Comparison of ENCODE assay signal across 14 cellular contexts in genomic region chr6:26175033-26175427, GRCh38.
DNase-seq lines count a peak whose midpoint lies in the region; TF ChIP-seq lines count a peak whose summit lies in the region.
"Had no signal": no experiment of that assay in that cellular context is flagged by ENCODE, and none has a peak within 500 bp of the region (broad histone marks: within the 10 kb centered on the region; RNA-seq: fewer than 3 reads in every experiment).

No MANE protein-coding gene starts in this region.

- H3K4me1 ChIP-seq in Karpas-422 (ENCODE audit: low read length): peaks cover 35% of the 10 kb centered on the region
- H3K4me1 ChIP-seq: uterus had no signal

- H3K4me3 ChIP-seq in Karpas-422 (ENCODE audit: low read length): no peak overlapping the region
- H3K4me3 ChIP-seq: lower lobe of right lung, stomach, uterus had no signal

- H3K9me3 ChIP-seq in Karpas-422 (ENCODE audit: low read length): no peaks in the 10 kb centered on the region
- H3K9me3 ChIP-seq: lower lobe of right lung, stomach, uterus had no signal

- H3K4me2 ChIP-seq in Karpas-422 (ENCODE audit: low read depth, low read length, poor library complexity, severe bottlenecking): peak overlapping the region; percentile 84

- no peaks in the 10 kb centered on the region for H4K20me1 ChIP-seq in Karpas-422 (ENCODE audit: insufficient read depth, low read depth, low read length)

- H3K4me3 Mint-ChIP-seq in activated CD4-positive, alpha-beta T cell treated with anti-CD3 and anti-CD28 coated beads, Interleukin-2, amount 10 ng/mL, durations not matched to agents 7 days and 5 days: peak overlapping the region; percentile 54
- H3K4me3 Mint-ChIP-seq in activated naive CD8-positive, alpha-beta T cell treated with anti-CD3 and anti-CD28 coated beads for 36 hours: no peak overlapping the region
- H3K4me3 Mint-ChIP-seq in neural crest cell: peak overlapping the region; percentile 65

- no peaks in the 10 kb centered on the region for H3K9me3 Mint-ChIP-seq in activated CD4-positive, alpha-beta T cell treated with anti-CD3 and anti-CD28 coated beads, Interleukin-2, amount 10 ng/mL, durations not matched to agents 7 days and 5 days
- no peaks in the 10 kb centered on the region for H3K9me3 Mint-ChIP-seq in activated naive CD8-positive, alpha-beta T cell treated with anti-CD3 and anti-CD28 coated beads for 36 hours
- no peaks in the 10 kb centered on the region for H3K9me3 Mint-ChIP-seq in neural crest cell

- H3K9ac ChIP-seq in Karpas-422 (ENCODE audit: low read length): peak overlapping the region; percentile 54; the same call in 1 of the 2 replicates

- no peak for DNase-seq in activated CD4-positive, alpha-beta T cell treated with anti-CD3 and anti-CD28 coated beads, Interleukin-2, amount 10 ng/mL, durations not matched to agents 7 days and 5 days
- no peak for DNase-seq in activated CD4-positive, alpha-beta T cell treated with anti-CD3 and anti-CD28 coated beads for 1 hour
- DNase-seq in Karpas-422: no peak
- DNase-seq in activated naive CD8-positive, alpha-beta T cell treated with anti-CD3 and anti-CD28 coated beads for 36 hours: no peak
- DNase-seq in neural crest cell (ENCODE audit: low read depth, low spot score): no peak
- DNase-seq in AG20443 (ENCODE audit: low spot score): no peak
- DNase-seq in cerebellar cortex (ENCODE audit: low spot score): no peak
- no peak for DNase-seq in stimulated activated CD8-positive, alpha-beta memory T cell treated with anti-CD3 and anti-CD28 coated beads, Interleukin-4, amount 100 ng/mL, for 48 hours
- DNase-seq: activated effector memory CD4-positive, alpha-beta T cell treated with Interleukin-2 at 50 U/mL for 16 hours; KG1; lower lobe of right lung; stomach; uterus had no signal

- H3K27ac Mint-ChIP-seq in activated CD4-positive, alpha-beta T cell treated with anti-CD3 and anti-CD28 coated beads, Interleukin-2, amount 10 ng/mL, durations not matched to agents 7 days and 5 days: peak overlapping the region; percentile 75
- H3K27ac Mint-ChIP-seq in activated naive CD8-positive, alpha-beta T cell treated with anti-CD3 and anti-CD28 coated beads for 36 hours: peak overlapping the region; percentile 66
- H3K27ac Mint-ChIP-seq in neural crest cell (ENCODE audit: unreplicated experiment): no peak overlapping the region

- H3K4me1 Mint-ChIP-seq in activated CD4-positive, alpha-beta T cell treated with anti-CD3 and anti-CD28 coated beads, Interleukin-2, amount 10 ng/mL, durations not matched to agents 7 days and 5 days: peaks cover 50% of the 10 kb centered on the region
- H3K4me1 Mint-ChIP-seq in activated naive CD8-positive, alpha-beta T cell treated with anti-CD3 and anti-CD28 coated beads for 36 hours: peaks cover 34% of the 10 kb centered on the region
- peaks cover 38% of the 10 kb centered on the region for H3K4me1 Mint-ChIP-seq in neural crest cell

- H3K27me3 Mint-ChIP-seq in activated CD4-positive, alpha-beta T cell treated with anti-CD3 and anti-CD28 coated beads, Interleukin-2, amount 10 ng/mL, durations not matched to agents 7 days and 5 days: no peaks in the 10 kb centered on the region
- no peaks in the 10 kb centered on the region for H3K27me3 Mint-ChIP-seq in activated naive CD8-positive, alpha-beta T cell treated with anti-CD3 and anti-CD28 coated beads for 36 hours
- H3K27me3 Mint-ChIP-seq in neural crest cell (ENCODE audit: low read depth): no peaks in the 10 kb centered on the region
- H3K27me3 Mint-ChIP-seq: naive B cell had no signal

- H3K27me3 ChIP-seq in Karpas-422 (ENCODE audit: low read length): no peaks in the 10 kb centered on the region
- H3K27me3 ChIP-seq: stomach, uterus had no signal

- peaks cover 12% of the 10 kb centered on the region for H3K36me3 Mint-ChIP-seq in activated CD4-positive, alpha-beta T cell treated with anti-CD3 and anti-CD28 coated beads, Interleukin-2, amount 10 ng/mL, durations not matched to agents 7 days and 5 days (ENCODE audit: low read depth)
- peaks cover 4% of the 10 kb centered on the region for H3K36me3 Mint-ChIP-seq in activated naive CD8-positive, alpha-beta T cell treated with anti-CD3 and anti-CD28 coated beads for 36 hours
- H3K36me3 Mint-ChIP-seq in neural crest cell (ENCODE audit: low read depth): no peaks in the 10 kb centered on the region
- H3K36me3 Mint-ChIP-seq: naive B cell had no signal

- no peak for TF ChIP-seq CTCF in neural crest cell (conservative IDR thresholded peaks at IDR 0.05)

- POLR2A ChIA-PET in activated CD4-positive, alpha-beta T cell treated with anti-CD3 and anti-CD28 coated beads, Interleukin-2, amount 10 ng/mL, durations not matched to agents 7 days and 5 days (lab: Charles Lee): interaction anchor here (1.0 to 3.0 kb wide), 4 partner anchors 16 to 41 kb away, joined by 4 to 44 read pairs (median 10); a partner anchor contains a TSS

- H2AFZ ChIP-seq in Karpas-422 (ENCODE audit: low read length): no peak overlapping the region

- H3K79me2 ChIP-seq in Karpas-422 (ENCODE audit: low read length): peaks cover 34% of the 10 kb centered on the region

- CTCF ChIA-PET in activated CD4-positive, alpha-beta T cell treated with anti-CD3 and anti-CD28 coated beads, Interleukin-2, amount 10 ng/mL, durations not matched to agents 7 days and 5 days (lab: Charles Lee): interaction anchor here (1.0 to 3.3 kb wide), 2 partner anchors 9 to 14 kb away, joined by 4 to 26 read pairs; a partner anchor contains a TSS

- no peaks in the 10 kb centered on the region for H3K36me3 ChIP-seq in Karpas-422 (ENCODE audit: insufficient read depth, low read length)
- H3K36me3 ChIP-seq: lower lobe of right lung, stomach, uterus had no signal

- H3K9me2 ChIP-seq in Karpas-422 (replicated peaks; ENCODE audit: insufficient read depth, low read length): no peaks in the 10 kb centered on the region

- H3K27ac ChIP-seq in Karpas-422 (ENCODE audit: low read length): peak overlapping the region; percentile 38; the same call in 1 of the 2 replicates
- H3K27ac ChIP-seq: lower lobe of right lung, uterus had no signal
